In the genomic region with DNA sequence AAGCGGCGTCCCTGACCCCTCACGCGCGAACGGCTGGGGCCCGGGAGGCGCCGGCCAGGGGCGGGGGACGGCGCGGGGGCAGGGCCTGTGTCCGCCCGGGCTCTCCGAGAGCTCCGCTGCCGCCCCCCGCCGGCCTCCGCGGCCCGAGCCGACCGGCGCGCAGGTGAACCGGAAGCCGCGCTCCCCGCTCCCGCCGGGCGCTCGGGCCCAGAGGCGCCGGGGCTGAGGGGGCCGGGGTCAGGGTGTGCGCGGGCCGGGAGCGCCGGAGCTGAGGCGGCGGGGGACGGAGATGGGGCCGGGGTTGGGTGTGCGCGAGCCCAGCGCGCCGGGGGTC, we compare ENCODE assay signal across 8 cellular contexts. TPM values are rescaled to one million over a fixed set of nuclear protein-coding genes. Genes with fewer than 3 reads are reported as not detected.
A peak's percentile ranks its signal among the peaks of the same experiment; 100 is the strongest.
DNase-seq lines count a peak whose midpoint lies in the region; ATAC-seq and TF ChIP-seq lines count a peak whose summit lies in the region.

No MANE protein-coding gene starts in this region.

- H3K4me2 ChIP-seq in DND-41 (ENCODE audit: insufficient read depth, low read length) (peak overlapping the region; percentile 76), neuronal stem cell (ENCODE audit: insufficient read depth, low read length, poor library complexity, severe bottlenecking) (peak overlapping the region; percentile 79)

- no peak overlapping the region for H2BK120ac ChIP-seq in neuronal stem cell (ENCODE audit: low read depth, low read length)

- H3K27me3 ChIP-seq in DND-41 (ENCODE audit: insufficient read depth, low read length, poor library complexity): no peaks in the 10 kb centered on the region
- H3K27me3 ChIP-seq in neuronal stem cell (ENCODE audit: control insufficient read depth in 3 of 3, insufficient read depth in 3 of 3, low read depth in 1 of 3, low read length in 3 of 3): peaks cover 0 to 15% (median 0%) of the 10 kb centered on the region in 3 experiments

- H2BK5ac ChIP-seq in neuronal stem cell (ENCODE audit: low read length): no peak overlapping the region

- H3K36me3 ChIP-seq in DND-41 (ENCODE audit: insufficient read depth, low read length) (no peaks in the 10 kb centered on the region), neuronal stem cell (replicated peaks in 1 of 2; ENCODE audit: control insufficient read depth in 2 of 2, insufficient read depth in 2 of 2, low read length in 2 of 2) (peaks cover 0 to 3% of the 10 kb centered on the region in 2 donors)

- CTCF ChIA-PET in HEK293T (lab: Yijun Ruan, JAX): no interaction called here

- H4K8ac ChIP-seq in neuronal stem cell (ENCODE audit: low read depth, low read length): no peak overlapping the region

- DNase-seq in DND-41 (peak; percentile 27), HEK293T (ENCODE audit: extremely low spot score) (peak; percentile 45), fibroblast of the aortic adventitia (ENCODE audit: low read depth) (no peak), neuronal stem cell (ENCODE audit: low spot score) (no peak), NCI-H128 (lab: John Stamatoyannopoulos, UW; ENCODE audit: unreplicated experiment) (no peak), globus pallidus (ENCODE audit: low spot score) (no peak)
- DNase-seq in activated effector memory CD4-positive, alpha-beta T cell treated with Interleukin-2 at 50 U/mL for 16 hours: no peak

- H2AK5ac ChIP-seq in neuronal stem cell (ENCODE audit: low read depth, low read length): no peak overlapping the region

- H3K9ac ChIP-seq in DND-41 (ENCODE audit: low read depth, low read length) (peak overlapping the region; percentile 54), neuronal stem cell (ENCODE audit: low read depth, low read length, poor library complexity) (no peak overlapping the region)

- H3K4ac ChIP-seq in neuronal stem cell (ENCODE audit: low read length): no peak overlapping the region

- POLR2A ChIA-PET in HEK293T (lab: Yijun Ruan, JAX): interaction anchor here (0.6 kb wide), 1 partner anchor 140 kb away, joined by 4 read pairs; no protein-coding TSS in a partner anchor

- H3K79me1 ChIP-seq in neuronal stem cell (ENCODE audit: low read depth, low read length): no peaks in the 10 kb centered on the region

- TF ChIP-seq CTCF in DND-41 (IDR thresholded peaks at IDR 0.05; ENCODE audit: borderline replicate concordance, extremely low read depth, low read length, poor library complexity, severe bottlenecking) (no peak), WI38 (IDR thresholded peaks at IDR 0.05; ENCODE audit: low read depth, low read length) (no peak), fibroblast of the aortic adventitia (IDR thresholded peaks at IDR 0.05; ENCODE audit: insufficient read depth, low read length) (no peak)

- peaks cover 6% of the 10 kb centered on the region; the same call in 1 of the 2 replicates for H3K79me2 ChIP-seq in DND-41 (ENCODE audit: insufficient read depth, low read length)

- H3K4me3 ChIP-seq in DND-41 (ENCODE audit: low read depth in 1 of 2, low read length in 2 of 2) (peak overlapping the region; percentile 28 to 61; a peak in 3 of 4 replicates), WI38 (ENCODE audit: low read depth, low read length) (peak overlapping the region; percentile 65), fibroblast of the aortic adventitia (ENCODE audit: low read depth, low read length) (peak overlapping the region; percentile 71), neuronal stem cell (ENCODE audit: low read length in 2 of 2) (peak overlapping the region; percentile 71 to 90)

- no peak overlapping the region for H2BK12ac ChIP-seq in neuronal stem cell (ENCODE audit: low read length)

- ATAC-seq in DND-41 (ENCODE audit: insufficient read depth, low read depth): peak; percentile 60

- H3K27ac ChIP-seq in DND-41 (ENCODE audit: low read length) (no peak overlapping the region; the same call in 1 of the 2 replicates), neuronal stem cell (replicated peaks; ENCODE audit: low read length) (no peak overlapping the region)

- H2BK15ac ChIP-seq in neuronal stem cell (ENCODE audit: low read length): no peak overlapping the region

- H3K14ac ChIP-seq in neuronal stem cell (ENCODE audit: low read length): no peak overlapping the region

- peak overlapping the region; percentile 45 for H3K18ac ChIP-seq in neuronal stem cell (ENCODE audit: low read length)

- WGBS in neuronal stem cell (ENCODE audit: extremely low coverage in 2 of 2, insufficient read length in 2 of 2, insufficient replicate concordance in 1 of 2), 2 donors: no CpG with 5 or more reads among the region's 52 CpGs

- H4K91ac ChIP-seq in neuronal stem cell (ENCODE audit: low read depth, low read length, poor library complexity): no peak overlapping the region

- no peak overlapping the region for H2AFZ ChIP-seq in DND-41 (ENCODE audit: low read depth, low read length)
- H2AFZ ChIP-seq in neuronal stem cell (ENCODE audit: low read length): peak overlapping the region; percentile 89

- H3K23ac ChIP-seq in neuronal stem cell (ENCODE audit: low read depth, low read length, poor library complexity): no peak overlapping the region

- peaks cover 10% of the 10 kb centered on the region for H4K20me1 ChIP-seq in DND-41 (ENCODE audit: insufficient read depth, low read length)

- no peaks in the 10 kb centered on the region for H3K9me3 ChIP-seq in DND-41 (ENCODE audit: insufficient read depth, low read length, severe bottlenecking)
- peaks cover 3 to 5% of the 10 kb centered on the region in 2 donors for H3K9me3 ChIP-seq in neuronal stem cell (replicated peaks in 1 of 2; ENCODE audit: control insufficient read depth in 2 of 2, insufficient read depth in 1 of 2, low read depth in 1 of 2, low read length in 2 of 2)

- H3K4me1 ChIP-seq in DND-41 (ENCODE audit: insufficient read depth, low read length): peaks cover 23% of the 10 kb centered on the region
- peaks cover 2 to 21% of the 10 kb centered on the region in 2 donors for H3K4me1 ChIP-seq in neuronal stem cell (ENCODE audit: control insufficient read depth in 2 of 2, insufficient read depth in 1 of 2, low read depth in 1 of 2, low read length in 2 of 2)

TF ChIP-seq in HEK293T, 16 proteins besides CTCF, POLR2A, EP300 and RAD21:
- TF ChIP-seq BHLHE40 (IDR thresholded peaks at IDR 0.05; ENCODE audit: borderline replicate concordance) (no peak), HDGF (IDR thresholded peaks at IDR 0.05; ENCODE audit: borderline replicate concordance) (no peak), ELF4 (IDR thresholded peaks at IDR 0.05) (no peak), ZNF384 (IDR thresholded peaks at IDR 0.05) (no peak), SP1 (IDR thresholded peaks at IDR 0.05) (no peak), L3MBTL2 (conservative IDR thresholded peaks at IDR 0.05) (no peak), SUZ12 (IDR thresholded peaks at IDR 0.05) (no peak), NFRKB (IDR thresholded peaks at IDR 0.05) (no peak), FOXK2 (IDR thresholded peaks at IDR 0.05) (no peak), FOXA1 (IDR thresholded peaks at IDR 0.05) (no peak), LEF1 (IDR thresholded peaks at IDR 0.05; ENCODE audit: borderline replicate concordance) (no peak)

RNA-seq across cellular contexts. Expression of gene HIP1R, which starts 0.4 kb away (rescaled TPM):
- 11.1 and 11.2 TPM in 2 replicates for total RNA-seq in fibroblast of the aortic adventitia (ENCODE audit: low replicate concordance)
- polyA plus RNA-seq in neuronal stem cell (2013, experiment 1 of 2): 16.8 TPM
- 16.3 TPM for polyA plus RNA-seq in neuronal stem cell (2013, experiment 2 of 2)

Comparison
In these comparisons a context has a peak if more than half of its experiments do, and no peak if none do; other contexts are left out.
1. DNase-seq: peak in DND-41 (single experiment) and HEK293T (single experiment); none in fibroblast of the aortic adventitia (single experiment), neuronal stem cell (single experiment), NCI-H128 (single experiment), activated effector memory CD4-positive, alpha-beta T cell treated with Interleukin-2 at 50 U/mL for 16 hours (single experiment) and globus pallidus (single experiment).
2. Peak in every context shown above with its lines, with median percentiles within 50 percentile points of each other: H3K4me3 ChIP-seq.